ENCODE assay signal across 12 cellular contexts in the genomic region with DNA sequence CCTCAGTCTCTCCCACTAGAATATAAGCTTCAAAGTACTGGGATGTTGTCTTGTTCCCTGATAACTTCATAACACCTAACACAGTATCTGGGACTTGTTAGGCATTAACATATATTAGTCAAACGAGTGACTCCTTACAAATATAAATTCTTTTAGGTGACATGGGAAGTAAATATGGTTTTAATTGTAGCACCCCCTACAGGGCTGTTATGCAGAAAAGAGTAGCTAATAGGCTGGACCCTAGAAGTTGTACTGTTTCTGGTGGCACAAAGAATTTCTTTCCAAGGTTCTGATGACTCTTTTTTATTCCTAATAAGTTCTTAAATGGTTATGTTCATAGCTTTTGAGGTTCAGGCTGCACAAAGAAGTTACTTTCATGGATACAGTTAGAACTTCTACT. TPM values are rescaled to one million over a fixed set of nuclear protein-coding genes. Genes with fewer than 3 reads are reported as not detected.
DNase-seq lines count a peak whose midpoint lies in the region; ATAC-seq and TF ChIP-seq lines count a peak whose summit lies in the region.
"Had no signal": no experiment of that assay in that cellular context is flagged by ENCODE, and none has a peak within 500 bp of the region (broad histone marks: within the 10 kb centered on the region; RNA-seq: fewer than 3 reads in every experiment).

No MANE protein-coding gene starts in this region.

- intact Hi-C loops in lower leg skin (cut with DNase I; ENCODE audit: low total_unique reads), result no loop called here

- H4K20me1 ChIP-seq in Loucy (ENCODE audit: insufficient read depth, low read length, poor library complexity, severe bottlenecking), result peaks cover 3% of the 10 kb centered on the region

- H3K4me1 Mint-ChIP-seq in progenitor cell of endocrine pancreas (ENCODE audit: low read depth), result peaks cover 2% of the 10 kb centered on the region

- no peak overlapping the region for H3K4me3 Mint-ChIP-seq in progenitor cell of endocrine pancreas (ENCODE audit: low read depth)
- H3K4me3 Mint-ChIP-seq: T-cell had no signal

- no peaks in the 10 kb centered on the region for H3K4me1 ChIP-seq in Loucy (ENCODE audit: insufficient read depth, low read length, poor library complexity, severe bottlenecking)

- H3K4me3 ChIP-seq in Loucy (ENCODE audit: low read length, poor library complexity, severe bottlenecking) (no peak overlapping the region), cardiac fibroblast (replicated peaks in 1 of 2; ENCODE audit: low read depth in 2 of 2, low read length in 2 of 2) (no peak overlapping the region), lower leg skin (ENCODE audit: low read depth, poor library complexity, severe bottlenecking) (no peak overlapping the region), coronary artery (no peak overlapping the region)
- H3K4me3 ChIP-seq: ovary had no signal

- H3K36me3 ChIP-seq in Loucy (ENCODE audit: insufficient read depth, low read length), result peaks cover 85% of the 10 kb centered on the region
- H3K36me3 ChIP-seq: ovary had no signal

- no peak overlapping the region for H3K27ac ChIP-seq in coronary artery
- H3K27ac ChIP-seq: ovary had no signal

- no peaks in the 10 kb centered on the region for H3K9me3 ChIP-seq in Loucy (ENCODE audit: insufficient read depth, low read depth, low read length)
- H3K9me3 ChIP-seq: ovary had no signal

- no peak overlapping the region for H3K27ac Mint-ChIP-seq in progenitor cell of endocrine pancreas
- H3K27ac Mint-ChIP-seq: T-cell had no signal

- peaks cover 47% of the 10 kb centered on the region for H3K36me3 Mint-ChIP-seq in progenitor cell of endocrine pancreas (ENCODE audit: insufficient read depth)

- no peak overlapping the region for H3K9ac ChIP-seq in Loucy (ENCODE audit: low read depth, low read length, poor library complexity, severe bottlenecking)

- no peaks in the 10 kb centered on the region for H3K27me3 ChIP-seq in Loucy (ENCODE audit: insufficient read depth, low read length, poor library complexity, severe bottlenecking)
- H3K27me3 ChIP-seq: ovary had no signal

- H3K9me2 ChIP-seq in Loucy (replicated peaks; ENCODE audit: low read depth, low read length), result no peaks in the 10 kb centered on the region

- no peaks in the 10 kb centered on the region for H3K9me3 Mint-ChIP-seq in progenitor cell of endocrine pancreas (ENCODE audit: low read depth)
- H3K9me3 Mint-ChIP-seq: T-cell had no signal

- peak; percentile 5 for DNase-seq in NCI-H82 (lab: John Stamatoyannopoulos, UW)
- DNase-seq in NCI-H82 treated with DMSO at 0.1 percent for 48 hours (lab: John Stamatoyannopoulos, UW; ENCODE audit: unreplicated experiment), result no peak
- peak; percentile 12 to 28 for DNase-seq in cardiac fibroblast (ENCODE audit: low read depth in 2 of 2)
- DNase-seq in progenitor cell of endocrine pancreas (ENCODE audit: low spot score, unreplicated experiment), result no peak
- no peak for DNase-seq in lower leg skin (ENCODE audit: low spot score in 2 of 2)
- DNase-seq in coronary artery (ENCODE audit: low spot score), result no peak
- DNase-seq: kidney glomerular epithelial cell, NCI-H2227 treated with DMSO at 0.1 percent for 48 hours, ovary, T-cell had no signal

- no peak for TF ChIP-seq POLR2A in lower leg skin (IDR thresholded peaks at IDR 0.05)

- no peak overlapping the region for H3K4me2 ChIP-seq in Loucy (ENCODE audit: low read depth, low read length, poor library complexity, severe bottlenecking)

- H2AFZ ChIP-seq in Loucy (ENCODE audit: low read length), result no peak overlapping the region

- TF ChIP-seq CTCF in Loucy (conservative IDR thresholded peaks at IDR 0.05; ENCODE audit: low read length) (peak; percentile 61), cardiac fibroblast (IDR thresholded peaks at IDR 0.05; ENCODE audit: low read depth, low read length) (peak; percentile 15), progenitor cell of endocrine pancreas (IDR thresholded peaks at IDR 0.05; ENCODE audit: unreplicated experiment) (peak; percentile 14), lower leg skin (IDR thresholded peaks at IDR 0.05) (no peak), coronary artery (IDR thresholded peaks at IDR 0.05) (no peak)

- H3F3A ChIP-seq in Loucy (ENCODE audit: low read depth), result no peaks in the 10 kb centered on the region

- peaks cover 24% of the 10 kb centered on the region; the same call in 1 of the 2 replicates for H3K79me2 ChIP-seq in Loucy (ENCODE audit: insufficient read depth, low read length)

- 60 to 83% methylated on average over 1 of the region's 1 CpG for WGBS in lower leg skin, 2 donors

- H3K27me3 Mint-ChIP-seq in progenitor cell of endocrine pancreas, result no peaks in the 10 kb centered on the region
- H3K27me3 Mint-ChIP-seq: T-cell had no signal

- ATAC-seq in GM18909 (IDR thresholded peaks at IDR 0.05; ENCODE audit: poor library complexity, unreplicated experiment), result no peak
- ATAC-seq: T-cell had no signal

RNA-seq across cellular contexts. Expression of a gene that starts 29.8 kb away (rescaled TPM):
- 73.3 TPM in 2 replicates for total RNA-seq in progenitor cell of endocrine pancreas
- total RNA-seq in lower leg skin, result 10 to 100 TPM; 27.7 to 62.1 (median 33.0) TPM

Comparison
In these comparisons a context has a peak if more than half of its experiments do, and no peak if none do; other contexts are left out.
1. DNase-seq: peak in NCI-H82 (single experiment) and cardiac fibroblast (2 of 2); none in NCI-H82 treated with DMSO at 0.1 percent for 48 hours (single experiment), progenitor cell of endocrine pancreas (single experiment), lower leg skin (0 of 2) and coronary artery (single experiment).
2. CTCF ChIP-seq: peak in Loucy (single experiment), cardiac fibroblast (single experiment) and progenitor cell of endocrine pancreas (single experiment); none in lower leg skin (0 of 3) and coronary artery (single experiment).